Comparison of ENCODE assay signal across 1 cellular context in the genomic region with DNA sequence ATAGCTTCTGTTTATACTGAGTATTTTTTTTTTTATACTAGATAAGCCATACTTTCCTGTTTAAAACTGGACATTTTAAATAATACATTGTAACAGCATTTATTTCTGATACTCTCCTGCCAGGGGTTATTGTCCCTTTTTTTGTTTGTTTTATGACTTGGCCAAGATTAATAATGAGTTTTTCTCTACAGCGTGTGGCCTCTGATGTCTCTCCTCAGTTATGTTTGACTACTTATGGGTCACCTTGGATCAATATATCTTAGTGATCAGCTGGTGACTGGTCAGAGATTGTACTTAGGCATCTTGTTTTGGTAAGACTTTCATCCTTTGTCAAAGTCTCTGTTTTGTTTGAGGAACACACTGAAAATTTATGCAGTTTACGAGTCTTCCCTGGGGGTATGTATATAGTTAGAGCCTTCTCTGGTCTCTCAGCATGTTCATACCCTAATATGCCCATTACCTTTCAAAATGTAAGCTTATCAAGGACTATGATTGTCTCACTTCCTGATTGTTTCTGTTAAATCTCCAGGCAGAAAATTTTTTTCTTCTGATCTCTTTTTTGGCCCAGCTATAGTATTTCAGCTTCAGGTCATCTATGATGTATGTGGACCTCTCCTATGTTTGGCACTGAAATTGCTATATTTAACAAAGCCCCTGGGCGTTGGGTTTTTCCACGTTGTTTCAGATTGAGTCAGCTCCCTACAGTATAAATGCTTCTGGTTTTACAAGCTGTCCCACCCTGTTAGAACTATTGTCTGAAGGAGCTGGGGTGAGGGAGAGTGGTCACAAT.
A peak's percentile ranks its signal among the peaks of the same experiment; 100 is the strongest.
TF ChIP-seq lines count a peak whose summit lies in the region.

No MANE protein-coding gene starts in this region.

TF ChIP-seq in HEK293, 187 proteins besides CTCF, POLR2A, EP300 and RAD21 (continued from another document and continues in another):
- TF ChIP-seq ZNF341 (tag by site-specific recombination; IDR thresholded peaks at IDR 0.05; ENCODE audit: low read depth) (no peak), GFI1B (tag by site-specific recombination; IDR thresholded peaks at IDR 0.05) (peak; percentile 66), ZNF248 (tag by site-specific recombination; IDR thresholded peaks at IDR 0.05) (no peak), MEIS1 (CRISPR knock-in tag; IDR thresholded peaks at IDR 0.05; ENCODE audit: borderline replicate concordance) (no peak), ZNF777 (tag by site-specific recombination; IDR thresholded peaks at IDR 0.05; ENCODE audit: borderline replicate concordance) (no peak), ZNF843 (tag by site-specific recombination; IDR thresholded peaks at IDR 0.05) (peak; percentile 93), ZNF16 (tag by site-specific recombination; IDR thresholded peaks at IDR 0.05; ENCODE audit: low read depth) (no peak), ZNF558 (tag by site-specific recombination; IDR thresholded peaks at IDR 0.05) (no peak), REPIN1 (tag by site-specific recombination; IDR thresholded peaks at IDR 0.05; ENCODE audit: low read depth) (no peak), ZNF174 (tag by site-specific recombination; IDR thresholded peaks at IDR 0.05) (no peak), YY1 (tag by site-specific recombination; IDR thresholded peaks at IDR 0.05) (no peak), GLI4 (tag by site-specific recombination; IDR thresholded peaks at IDR 0.05) (no peak), ZBTB1 (tag by site-specific recombination; IDR thresholded peaks at IDR 0.05) (no peak), ZNF670 (tag by site-specific recombination; IDR thresholded peaks at IDR 0.05; ENCODE audit: low read depth) (no peak), ZNF785 (tag by site-specific recombination; IDR thresholded peaks at IDR 0.05) (no peak), KLF16 (tag by site-specific recombination; IDR thresholded peaks at IDR 0.05) (0 out of 2 replicates have a peak, but pooled peaks have one; percentile 32), ZNF311 (tag by site-specific recombination; IDR thresholded peaks at IDR 0.05; ENCODE audit: borderline replicate concordance) (no peak), ZNF837 (tag by site-specific recombination; IDR thresholded peaks at IDR 0.05) (no peak), ZNF132 (tag by site-specific recombination; IDR thresholded peaks at IDR 0.05; ENCODE audit: borderline replicate concordance) (no peak), MYNN (tag by site-specific recombination; IDR thresholded peaks at IDR 0.05; ENCODE audit: borderline replicate concordance) (no peak), ZNF561 (tag by site-specific recombination; IDR thresholded peaks at IDR 0.05; ENCODE audit: borderline replicate concordance) (peak; percentile 90), ZBTB7A (tag by site-specific recombination; IDR thresholded peaks at IDR 0.05; ENCODE audit: low read depth) (no peak), ZNF184 (tag by site-specific recombination; IDR thresholded peaks at IDR 0.05) (no peak), ZFP37 (tag by site-specific recombination; IDR thresholded peaks at IDR 0.05) (no peak), ZNF510 (tag by site-specific recombination; IDR thresholded peaks at IDR 0.05; ENCODE audit: insufficient replicate concordance) (no peak), ZNF394 (tag by site-specific recombination; IDR thresholded peaks at IDR 0.05; ENCODE audit: borderline replicate concordance) (no peak), ZNF830 (tag by site-specific recombination; IDR thresholded peaks at IDR 0.05; ENCODE audit: low read depth) (peak; percentile 23; the same call in 1 of the 2 replicates), YY2 (tag by site-specific recombination; IDR thresholded peaks at IDR 0.05) (no peak), ZNF548 (tag by site-specific recombination; IDR thresholded peaks at IDR 0.05) (no peak), WT1 (tag by site-specific recombination; IDR thresholded peaks at IDR 0.05) (peak; percentile 56), ZNF560 (tag by site-specific recombination; IDR thresholded peaks at IDR 0.05; ENCODE audit: borderline replicate concordance) (no peak), SETDB1 (IDR thresholded peaks at IDR 0.05; ENCODE audit: insufficient read length, low read length) (no peak)
- TF ChIP-seq, protein P1, sequence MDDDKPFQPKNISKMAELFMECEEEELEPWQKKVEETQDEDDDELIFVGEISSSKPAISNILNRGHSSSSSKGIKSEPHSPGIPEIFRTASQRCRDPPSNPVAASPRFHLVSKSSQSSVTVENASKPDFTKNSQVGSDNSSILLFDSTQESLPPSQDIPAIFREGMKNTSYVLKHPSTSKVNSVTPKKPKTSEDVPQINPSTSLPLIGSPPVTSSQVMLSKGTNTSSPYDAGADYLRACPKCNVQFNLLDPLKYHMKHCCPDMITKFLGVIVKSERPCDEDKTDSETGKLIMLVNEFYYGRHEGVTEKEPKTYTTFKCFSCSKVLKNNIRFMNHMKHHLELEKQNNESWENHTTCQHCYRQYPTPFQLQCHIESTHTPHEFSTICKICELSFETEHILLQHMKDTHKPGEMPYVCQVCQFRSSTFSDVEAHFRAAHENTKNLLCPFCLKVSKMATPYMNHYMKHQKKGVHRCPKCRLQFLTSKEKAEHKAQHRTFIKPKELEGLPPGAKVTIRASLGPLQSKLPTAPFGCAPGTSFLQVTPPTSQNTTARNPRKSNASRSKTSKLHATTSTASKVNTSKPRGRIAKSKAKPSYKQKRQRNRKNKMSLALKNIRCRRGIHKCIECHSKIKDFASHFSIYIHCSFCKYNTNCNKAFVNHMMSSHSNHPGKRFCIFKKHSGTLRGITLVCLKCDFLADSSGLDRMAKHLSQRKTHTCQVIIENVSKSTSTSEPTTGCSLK (tag by site-specific recombination; IDR thresholded peaks at IDR 0.05), result no peak
- TF ChIP-seq, protein P2, sequence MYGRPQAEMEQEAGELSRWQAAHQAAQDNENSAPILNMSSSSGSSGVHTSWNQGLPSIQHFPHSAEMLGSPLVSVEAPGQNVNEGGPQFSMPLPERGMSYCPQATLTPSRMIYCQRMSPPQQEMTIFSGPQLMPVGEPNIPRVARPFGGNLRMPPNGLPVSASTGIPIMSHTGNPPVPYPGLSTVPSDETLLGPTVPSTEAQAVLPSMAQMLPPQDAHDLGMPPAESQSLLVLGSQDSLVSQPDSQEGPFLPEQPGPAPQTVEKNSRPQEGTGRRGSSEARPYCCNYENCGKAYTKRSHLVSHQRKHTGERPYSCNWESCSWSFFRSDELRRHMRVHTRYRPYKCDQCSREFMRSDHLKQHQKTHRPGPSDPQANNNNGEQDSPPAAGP (tag by site-specific recombination; IDR thresholded peaks at IDR 0.05), result 0 out of 2 replicates have a peak, but pooled peaks have one; percentile 10
- TF ChIP-seq, protein P3, sequence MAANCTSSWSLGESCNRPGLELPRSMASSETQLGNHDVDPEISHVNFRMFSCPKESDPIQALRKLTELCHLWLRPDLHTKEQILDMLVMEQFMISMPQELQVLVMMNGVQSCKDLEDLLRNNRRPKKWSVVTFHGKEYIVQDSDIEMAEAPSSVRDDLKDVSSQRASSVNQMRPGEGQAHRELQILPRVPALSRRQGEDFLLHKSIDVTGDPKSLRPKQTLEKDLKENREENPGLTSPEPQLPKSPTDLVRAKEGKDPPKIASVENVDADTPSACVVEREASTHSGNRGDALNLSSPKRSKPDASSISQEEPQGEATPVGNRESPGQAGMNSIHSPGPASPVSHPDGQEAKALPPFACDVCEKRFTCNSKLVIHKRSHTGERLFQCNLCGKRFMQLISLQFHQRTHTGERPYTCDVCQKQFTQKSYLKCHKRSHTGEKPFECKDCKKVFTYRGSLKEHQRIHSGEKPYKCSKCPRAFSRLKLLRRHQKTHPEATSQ (tag by site-specific recombination; IDR thresholded peaks at IDR 0.05), result no peak
- TF ChIP-seq, protein P4, sequence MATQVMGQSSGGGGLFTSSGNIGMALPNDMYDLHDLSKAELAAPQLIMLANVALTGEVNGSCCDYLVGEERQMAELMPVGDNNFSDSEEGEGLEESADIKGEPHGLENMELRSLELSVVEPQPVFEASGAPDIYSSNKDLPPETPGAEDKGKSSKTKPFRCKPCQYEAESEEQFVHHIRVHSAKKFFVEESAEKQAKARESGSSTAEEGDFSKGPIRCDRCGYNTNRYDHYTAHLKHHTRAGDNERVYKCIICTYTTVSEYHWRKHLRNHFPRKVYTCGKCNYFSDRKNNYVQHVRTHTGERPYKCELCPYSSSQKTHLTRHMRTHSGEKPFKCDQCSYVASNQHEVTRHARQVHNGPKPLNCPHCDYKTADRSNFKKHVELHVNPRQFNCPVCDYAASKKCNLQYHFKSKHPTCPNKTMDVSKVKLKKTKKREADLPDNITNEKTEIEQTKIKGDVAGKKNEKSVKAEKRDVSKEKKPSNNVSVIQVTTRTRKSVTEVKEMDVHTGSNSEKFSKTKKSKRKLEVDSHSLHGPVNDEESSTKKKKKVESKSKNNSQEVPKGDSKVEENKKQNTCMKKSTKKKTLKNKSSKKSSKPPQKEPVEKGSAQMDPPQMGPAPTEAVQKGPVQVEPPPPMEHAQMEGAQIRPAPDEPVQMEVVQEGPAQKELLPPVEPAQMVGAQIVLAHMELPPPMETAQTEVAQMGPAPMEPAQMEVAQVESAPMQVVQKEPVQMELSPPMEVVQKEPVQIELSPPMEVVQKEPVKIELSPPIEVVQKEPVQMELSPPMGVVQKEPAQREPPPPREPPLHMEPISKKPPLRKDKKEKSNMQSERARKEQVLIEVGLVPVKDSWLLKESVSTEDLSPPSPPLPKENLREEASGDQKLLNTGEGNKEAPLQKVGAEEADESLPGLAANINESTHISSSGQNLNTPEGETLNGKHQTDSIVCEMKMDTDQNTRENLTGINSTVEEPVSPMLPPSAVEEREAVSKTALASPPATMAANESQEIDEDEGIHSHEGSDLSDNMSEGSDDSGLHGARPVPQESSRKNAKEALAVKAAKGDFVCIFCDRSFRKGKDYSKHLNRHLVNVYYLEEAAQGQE (tag by site-specific recombination; IDR thresholded peaks at IDR 0.05), result no peak
- TF ChIP-seq, protein P5, sequence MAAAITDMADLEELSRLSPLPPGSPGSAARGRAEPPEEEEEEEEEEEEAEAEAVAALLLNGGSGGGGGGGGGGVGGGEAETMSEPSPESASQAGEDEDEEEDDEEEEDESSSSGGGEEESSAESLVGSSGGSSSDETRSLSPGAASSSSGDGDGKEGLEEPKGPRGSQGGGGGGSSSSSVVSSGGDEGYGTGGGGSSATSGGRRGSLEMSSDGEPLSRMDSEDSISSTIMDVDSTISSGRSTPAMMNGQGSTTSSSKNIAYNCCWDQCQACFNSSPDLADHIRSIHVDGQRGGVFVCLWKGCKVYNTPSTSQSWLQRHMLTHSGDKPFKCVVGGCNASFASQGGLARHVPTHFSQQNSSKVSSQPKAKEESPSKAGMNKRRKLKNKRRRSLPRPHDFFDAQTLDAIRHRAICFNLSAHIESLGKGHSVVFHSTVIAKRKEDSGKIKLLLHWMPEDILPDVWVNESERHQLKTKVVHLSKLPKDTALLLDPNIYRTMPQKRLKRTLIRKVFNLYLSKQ (tag by site-specific recombination; IDR thresholded peaks at IDR 0.05; ENCODE audit: borderline replicate concordance), result no peak
- TF ChIP-seq, protein P6, sequence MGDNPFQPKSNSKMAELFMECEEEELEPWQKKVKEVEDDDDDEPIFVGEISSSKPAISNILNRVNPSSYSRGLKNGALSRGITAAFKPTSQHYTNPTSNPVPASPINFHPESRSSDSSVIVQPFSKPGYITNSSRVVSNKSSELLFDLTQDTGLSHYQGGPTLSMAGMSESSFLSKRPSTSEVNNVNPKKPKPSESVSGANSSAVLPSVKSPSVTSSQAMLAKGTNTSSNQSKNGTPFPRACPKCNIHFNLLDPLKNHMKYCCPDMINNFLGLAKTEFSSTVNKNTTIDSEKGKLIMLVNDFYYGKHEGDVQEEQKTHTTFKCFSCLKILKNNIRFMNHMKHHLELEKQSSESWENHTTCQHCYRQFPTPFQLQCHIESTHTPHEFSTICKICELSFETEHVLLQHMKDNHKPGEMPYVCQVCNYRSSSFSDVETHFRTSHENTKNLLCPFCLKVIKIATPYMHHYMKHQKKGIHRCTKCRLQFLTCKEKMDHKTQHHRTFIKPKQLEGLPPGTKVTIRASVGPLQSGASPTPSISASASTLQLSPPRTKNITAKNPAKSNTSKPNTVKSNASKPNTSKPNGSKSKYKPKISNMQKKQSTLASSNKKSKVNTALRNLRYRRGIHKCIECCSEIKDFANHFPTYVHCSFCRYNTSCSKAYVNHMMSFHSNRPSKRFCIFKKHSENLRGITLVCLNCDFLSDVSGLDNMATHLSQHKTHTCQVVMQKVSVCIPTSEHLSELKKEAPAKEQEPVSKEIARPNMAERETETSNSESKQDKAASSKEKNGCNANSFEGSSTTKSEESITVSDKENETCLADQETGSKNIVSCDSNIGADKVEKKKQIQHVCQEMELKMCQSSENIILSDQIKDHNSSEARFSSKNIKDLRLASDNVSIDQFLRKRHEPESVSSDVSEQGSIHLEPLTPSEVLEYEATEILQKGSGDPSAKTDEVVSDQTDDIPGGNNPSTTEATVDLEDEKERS (tag by site-specific recombination; IDR thresholded peaks at IDR 0.05), result no peak
- TF ChIP-seq, protein P7, sequence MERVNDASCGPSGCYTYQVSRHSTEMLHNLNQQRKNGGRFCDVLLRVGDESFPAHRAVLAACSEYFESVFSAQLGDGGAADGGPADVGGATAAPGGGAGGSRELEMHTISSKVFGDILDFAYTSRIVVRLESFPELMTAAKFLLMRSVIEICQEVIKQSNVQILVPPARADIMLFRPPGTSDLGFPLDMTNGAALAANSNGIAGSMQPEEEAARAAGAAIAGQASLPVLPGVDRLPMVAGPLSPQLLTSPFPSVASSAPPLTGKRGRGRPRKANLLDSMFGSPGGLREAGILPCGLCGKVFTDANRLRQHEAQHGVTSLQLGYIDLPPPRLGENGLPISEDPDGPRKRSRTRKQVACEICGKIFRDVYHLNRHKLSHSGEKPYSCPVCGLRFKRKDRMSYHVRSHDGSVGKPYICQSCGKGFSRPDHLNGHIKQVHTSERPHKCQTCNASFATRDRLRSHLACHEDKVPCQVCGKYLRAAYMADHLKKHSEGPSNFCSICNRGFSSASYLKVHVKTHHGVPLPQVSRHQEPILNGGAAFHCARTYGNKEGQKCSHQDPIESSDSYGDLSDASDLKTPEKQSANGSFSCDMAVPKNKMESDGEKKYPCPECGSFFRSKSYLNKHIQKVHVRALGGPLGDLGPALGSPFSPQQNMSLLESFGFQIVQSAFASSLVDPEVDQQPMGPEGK (tag by site-specific recombination; IDR thresholded peaks at IDR 0.05), result no peak
- TF ChIP-seq, protein P8, sequence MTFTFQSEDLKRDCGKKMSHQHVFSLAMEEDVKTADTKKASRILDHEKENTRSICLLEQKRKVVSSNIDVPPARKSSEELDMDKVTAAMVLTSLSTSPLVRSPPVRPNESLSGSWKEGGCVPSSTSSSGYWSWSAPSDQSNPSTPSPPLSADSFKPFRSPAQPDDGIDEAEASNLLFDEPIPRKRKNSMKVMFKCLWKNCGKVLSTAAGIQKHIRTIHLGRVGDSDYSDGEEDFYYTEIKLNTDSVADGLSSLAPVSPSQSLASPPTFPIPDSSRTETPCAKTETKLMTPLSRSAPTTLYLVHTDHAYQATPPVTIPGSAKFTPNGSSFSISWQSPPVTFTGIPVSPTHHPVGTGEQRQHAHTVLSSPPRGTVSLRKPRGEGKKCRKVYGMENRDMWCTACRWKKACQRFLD (tag by site-specific recombination; IDR thresholded peaks at IDR 0.05), result no peak
- TF ChIP-seq, protein P9, sequence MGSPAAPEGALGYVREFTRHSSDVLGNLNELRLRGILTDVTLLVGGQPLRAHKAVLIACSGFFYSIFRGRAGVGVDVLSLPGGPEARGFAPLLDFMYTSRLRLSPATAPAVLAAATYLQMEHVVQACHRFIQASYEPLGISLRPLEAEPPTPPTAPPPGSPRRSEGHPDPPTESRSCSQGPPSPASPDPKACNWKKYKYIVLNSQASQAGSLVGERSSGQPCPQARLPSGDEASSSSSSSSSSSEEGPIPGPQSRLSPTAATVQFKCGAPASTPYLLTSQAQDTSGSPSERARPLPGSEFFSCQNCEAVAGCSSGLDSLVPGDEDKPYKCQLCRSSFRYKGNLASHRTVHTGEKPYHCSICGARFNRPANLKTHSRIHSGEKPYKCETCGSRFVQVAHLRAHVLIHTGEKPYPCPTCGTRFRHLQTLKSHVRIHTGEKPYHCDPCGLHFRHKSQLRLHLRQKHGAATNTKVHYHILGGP (tag by site-specific recombination; IDR thresholded peaks at IDR 0.05), result no peak
